Comparison of ENCODE assay signal across 8 cellular contexts in the genomic region with DNA sequence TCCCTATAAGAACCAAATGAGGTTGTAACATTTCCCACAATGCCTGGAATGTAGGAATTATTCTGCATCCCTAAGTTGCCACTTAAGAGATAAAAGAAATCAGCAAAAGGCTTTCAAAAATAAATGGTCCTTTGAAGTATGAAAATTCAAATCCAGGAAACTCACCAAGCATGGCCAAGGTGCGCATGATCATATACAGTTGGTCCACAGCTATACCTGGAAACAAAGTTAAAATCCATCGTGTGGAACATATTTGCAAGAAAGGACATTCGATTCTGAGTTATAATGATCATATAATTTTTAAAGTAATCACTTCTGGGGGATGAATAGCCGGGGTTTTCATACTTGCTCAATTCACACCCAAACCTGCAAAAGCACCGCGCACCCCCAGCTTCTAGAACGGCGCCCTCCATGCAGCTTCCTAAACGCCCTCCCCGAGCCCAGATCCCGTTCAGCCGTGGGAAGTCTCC. TPM values are rescaled to one million over a fixed set of nuclear protein-coding genes. Genes with fewer than 3 reads are reported as not detected.
DNase-seq lines count a peak whose midpoint lies in the region; ATAC-seq and TF ChIP-seq lines count a peak whose summit lies in the region.

No MANE protein-coding gene starts in this region.

- peak overlapping the region; percentile 87 to 93 (median 90) for H3K9ac ChIP-seq in BLaER1 treated with 17β-estradiol and CSF1 and Interleukin-3, amounts not matched to agents 10 nM and 100 nM
- peak overlapping the region; percentile 90 for H3K9ac ChIP-seq in Loucy (ENCODE audit: low read depth, low read length, poor library complexity, severe bottlenecking)

- peaks cover 0 to 30% (median 0%) of the 10 kb centered on the region in 11 experiments; a peak in 5 of 22 replicates for H4K20me1 ChIP-seq in BLaER1 treated with 17β-estradiol and CSF1 and Interleukin-3, amounts not matched to agents 10 nM and 100 nM
- peaks cover 24% of the 10 kb centered on the region for H4K20me1 ChIP-seq in Loucy (ENCODE audit: insufficient read depth, low read length, poor library complexity, severe bottlenecking)

- peak overlapping the region; percentile 70; the same call in 1 of the 2 replicates for H2AFZ ChIP-seq in Loucy (ENCODE audit: low read length)

- peaks cover 3% of the 10 kb centered on the region for H3K27me3 Mint-ChIP-seq in dendritic cell treated with granulocyte-macrophage colony-stimulating factor and Interleukin-4, amounts not matched to agents 40 ng/mL and 50 ng/mL, for 4 days
- H3K27me3 Mint-ChIP-seq in natural killer cell (ENCODE audit: low read depth in 2 of 2), result no peaks in the 10 kb centered on the region

- H3K9me2 ChIP-seq in Loucy (replicated peaks; ENCODE audit: low read depth, low read length), result no peaks in the 10 kb centered on the region

- peak overlapping the region; percentile 87 to 99 (median 92) for H3K4me2 ChIP-seq in BLaER1 treated with 17β-estradiol and CSF1 and Interleukin-3, amounts not matched to agents 10 nM and 100 nM
- H3K4me2 ChIP-seq in Loucy (ENCODE audit: low read depth, low read length, poor library complexity, severe bottlenecking), result peak overlapping the region; percentile 91

- peaks cover 55% of the 10 kb centered on the region for H3K79me2 ChIP-seq in Loucy (ENCODE audit: insufficient read depth, low read length)

- peak overlapping the region; percentile 90 for H3K4me3 Mint-ChIP-seq in dendritic cell treated with granulocyte-macrophage colony-stimulating factor and Interleukin-4, amounts not matched to agents 40 ng/mL and 50 ng/mL, for 4 days
- H3K4me3 Mint-ChIP-seq in natural killer cell, result peak overlapping the region; percentile 91

- no peaks in the 10 kb centered on the region for H3K9me3 ChIP-seq in BLaER1 treated with 17β-estradiol and CSF1 and Interleukin-3, amounts not matched to agents 10 nM and 100 nM (replicated peaks in 1 of 11)
- H3K9me3 ChIP-seq in Loucy (ENCODE audit: insufficient read depth, low read depth, low read length), result no peaks in the 10 kb centered on the region

- peaks cover 33% of the 10 kb centered on the region for H3K36me3 Mint-ChIP-seq in dendritic cell treated with granulocyte-macrophage colony-stimulating factor and Interleukin-4, amounts not matched to agents 40 ng/mL and 50 ng/mL, for 4 days (ENCODE audit: low read depth)
- H3K36me3 Mint-ChIP-seq in natural killer cell, result no peaks in the 10 kb centered on the region

- H3K4me1 Mint-ChIP-seq in dendritic cell treated with granulocyte-macrophage colony-stimulating factor and Interleukin-4, amounts not matched to agents 40 ng/mL and 50 ng/mL, for 4 days (ENCODE audit: low read depth), result peaks cover 40% of the 10 kb centered on the region
- peaks cover 25 to 38% of the 10 kb centered on the region in 2 donors for H3K4me1 Mint-ChIP-seq in natural killer cell

- H3K27ac Mint-ChIP-seq in dendritic cell treated with granulocyte-macrophage colony-stimulating factor and Interleukin-4, amounts not matched to agents 40 ng/mL and 50 ng/mL, for 4 days, result peak overlapping the region; percentile 82
- peak overlapping the region; percentile 73 to 84 for H3K27ac Mint-ChIP-seq in natural killer cell

- no peaks in the 10 kb centered on the region for H3K9me3 Mint-ChIP-seq in dendritic cell treated with granulocyte-macrophage colony-stimulating factor and Interleukin-4, amounts not matched to agents 40 ng/mL and 50 ng/mL, for 4 days
- H3K9me3 Mint-ChIP-seq in natural killer cell, result no peaks in the 10 kb centered on the region

- peak overlapping the region; percentile 64 to 89 (median 84) for H3K27ac ChIP-seq in BLaER1 treated with 17β-estradiol and CSF1 and Interleukin-3, amounts not matched to agents 10 nM and 100 nM

- H3K4me1 ChIP-seq in BLaER1 treated with 17β-estradiol and CSF1 and Interleukin-3, amounts not matched to agents 10 nM and 100 nM, result peaks cover 41 to 69% (median 56%) of the 10 kb centered on the region in 10 experiments
- H3K4me1 ChIP-seq in Loucy (ENCODE audit: insufficient read depth, low read length, poor library complexity, severe bottlenecking), result peaks cover 52% of the 10 kb centered on the region

- no peaks in the 10 kb centered on the region for H3K27me3 ChIP-seq in BLaER1 treated with 17β-estradiol and CSF1 and Interleukin-3, amounts not matched to agents 10 nM and 100 nM
- H3K27me3 ChIP-seq in Loucy (ENCODE audit: insufficient read depth, low read length, poor library complexity, severe bottlenecking), result no peaks in the 10 kb centered on the region

- TF ChIP-seq CTCF in Loucy (conservative IDR thresholded peaks at IDR 0.05; ENCODE audit: low read length) (no peak), natural killer cell (IDR thresholded peaks at IDR 0.05) (no peak)

- peaks cover 23 to 37% (median 32%) of the 10 kb centered on the region in 11 experiments for H3K36me3 ChIP-seq in BLaER1 treated with 17β-estradiol and CSF1 and Interleukin-3, amounts not matched to agents 10 nM and 100 nM
- peaks cover 4% of the 10 kb centered on the region; the same call in 1 of the 2 replicates for H3K36me3 ChIP-seq in Loucy (ENCODE audit: insufficient read depth, low read length)

- peak overlapping the region; percentile 72 to 89 (median 83) for H3K4me3 ChIP-seq in BLaER1 treated with 17β-estradiol and CSF1 and Interleukin-3, amounts not matched to agents 10 nM and 100 nM
- H3K4me3 ChIP-seq in Loucy (ENCODE audit: low read length, poor library complexity, severe bottlenecking), result peak overlapping the region; percentile 81

- intact Hi-C loops in dendritic cell treated with granulocyte-macrophage colony-stimulating factor and Interleukin-4, amounts not matched to agents 40 ng/mL and 50 ng/mL, for 4 days (cut with micrococcal nuclease), result no loop called here
- intact Hi-C loops in natural killer cell (cut with micrococcal nuclease), result no loop called here
- intact Hi-C loops in posterior vena cava (cut with DNase I), result no loop called here

- no peak for ATAC-seq in natural killer cell
- no peak for ATAC-seq in HG02571 (IDR thresholded peaks at IDR 0.05; ENCODE audit: unreplicated experiment)

- H3F3A ChIP-seq in Loucy (ENCODE audit: low read depth), result peaks cover 18% of the 10 kb centered on the region

- no peak for DNase-seq in natural killer cell
- DNase-seq in posterior vena cava (ENCODE audit: low spot score), result no peak
- no peak for DNase-seq in cortex of kidney (lab: John Stamatoyannopoulos, UW)
- DNase-seq in DMS53 (lab: John Stamatoyannopoulos, UW), result no peak

RNA-seq across cellular contexts. Expression of gene CARS2, which starts 0.5 kb away (rescaled TPM):
- total RNA-seq in natural killer cell, result 10 to 100 TPM; 65.3 to 77.3 (median 73.0) TPM
- total RNA-seq in posterior vena cava, result 10 to 100 TPM; 43.7 to 46.9 TPM

RNA-seq across cellular contexts. Expression of gene ING1, which starts 8.1 kb away (rescaled TPM):
- total RNA-seq in natural killer cell (10 to 100 TPM; 12.6 to 22.5 (median 15.5) TPM), posterior vena cava (1 to 10 TPM; 7.0 to 9.5 TPM)
